Comparison of ENCODE assay signal across 8 cellular contexts in the genomic region with DNA sequence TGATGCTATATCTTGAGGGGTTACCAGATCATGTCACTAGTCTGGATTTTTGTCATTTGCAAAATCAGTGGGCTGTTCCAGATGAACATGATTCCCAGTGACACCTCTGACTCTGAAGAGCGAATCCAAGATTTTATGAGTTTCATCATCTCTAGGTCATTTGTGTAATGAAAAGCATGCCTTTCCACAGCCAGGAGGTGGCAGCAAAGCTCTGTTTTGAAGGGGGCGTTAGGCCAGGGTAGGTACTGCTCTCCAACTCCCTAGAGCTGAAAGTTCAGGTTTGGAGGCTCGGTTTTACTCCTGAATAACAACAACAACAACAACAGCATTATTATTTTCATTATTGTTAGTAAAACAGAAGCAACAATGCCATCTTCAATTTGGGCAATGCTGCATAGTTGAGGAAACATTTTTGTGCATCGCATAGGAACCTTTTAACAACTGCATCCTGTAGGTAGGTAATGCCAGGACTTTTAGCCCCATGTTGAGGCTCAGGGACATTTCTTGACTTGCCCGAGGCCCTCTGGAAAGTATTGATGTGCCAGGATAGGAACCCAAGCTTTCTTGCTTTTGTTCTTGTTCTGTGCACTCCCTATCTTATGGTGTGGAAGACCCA.
DNase-seq lines count a peak whose midpoint lies in the region; ATAC-seq, FAIRE-seq and TF ChIP-seq lines count a peak whose summit lies in the region.

No MANE protein-coding gene starts in this region.

- H3K4me1 ChIP-seq in MM.1S (ENCODE audit: low read length) (no peaks in the 10 kb centered on the region), psoas muscle (no peaks in the 10 kb centered on the region)

- H2AFZ ChIP-seq in MM.1S (ENCODE audit: low read length) = no peak overlapping the region

- H3K36me3 Mint-ChIP-seq in activated CD4-positive, alpha-beta memory T cell treated with anti-CD3 and anti-CD28 coated beads, Interleukin-2, amount 10 ng/mL, durations not matched to agents 7 days and 5 days (ENCODE audit: low read depth) = no peaks in the 10 kb centered on the region

- H3F3A ChIP-seq in MM.1S (ENCODE audit: insufficient read depth, low read length) = no peaks in the 10 kb centered on the region

- H3K9me3 ChIP-seq in MM.1S (replicated peaks; ENCODE audit: insufficient read depth, low read length) = no peaks in the 10 kb centered on the region
- H3K9me3 ChIP-seq in psoas muscle = no peaks in the 10 kb centered on the region

- POLR2A ChIA-PET in activated CD4-positive, alpha-beta memory T cell treated with anti-CD3 and anti-CD28 coated beads, Interleukin-2, amount 10 ng/mL, durations not matched to agents 7 days and 5 days (lab: Charles Lee) = no interaction called here

- no peaks in the 10 kb centered on the region for H3K9me2 ChIP-seq in MM.1S (replicated peaks; ENCODE audit: insufficient read depth, low read length)

- TF ChIP-seq CTCF in MM.1S (IDR thresholded peaks at IDR 0.05; ENCODE audit: low read length) (peak; percentile 60), psoas muscle (IDR thresholded peaks at IDR 0.05) (peak; percentile 65)

- H3K27me3 ChIP-seq in MM.1S (replicated peaks; ENCODE audit: insufficient read depth, low read length) = no peaks in the 10 kb centered on the region
- peaks cover 0 to 5% (median 0%) of the 10 kb centered on the region in 3 donors for H3K27me3 ChIP-seq in psoas muscle (ENCODE audit: insufficient read depth in 3 of 3, low read length in 2 of 3)

- H3K4me3 ChIP-seq in MM.1S (ENCODE audit: low read length) (no peak overlapping the region), psoas muscle (no peak overlapping the region)

- intact Hi-C loops in psoas muscle (cut with DNase I) = no loop called here

- H3K4me2 ChIP-seq in MM.1S (ENCODE audit: low read depth, low read length) = no peak overlapping the region

- no peak for TF ChIP-seq POLR2A in GM12892 (IDR thresholded peaks at IDR 0.05; ENCODE audit: low read depth, low read length)

- peaks cover 22% of the 10 kb centered on the region for H3K79me2 ChIP-seq in MM.1S (ENCODE audit: low read length)

- H3K27me3 Mint-ChIP-seq in activated CD4-positive, alpha-beta memory T cell treated with anti-CD3 and anti-CD28 coated beads, Interleukin-2, amount 10 ng/mL, durations not matched to agents 7 days and 5 days = peaks cover 2% of the 10 kb centered on the region

- FAIRE-seq in GM12892 (lab: Jason Lieb, UNC) = peak; percentile 88

- H4K20me1 ChIP-seq in MM.1S (ENCODE audit: insufficient read depth, low read length) = no peaks in the 10 kb centered on the region

- no peaks in the 10 kb centered on the region for H3K9me3 Mint-ChIP-seq in activated CD4-positive, alpha-beta memory T cell treated with anti-CD3 and anti-CD28 coated beads, Interleukin-2, amount 10 ng/mL, durations not matched to agents 7 days and 5 days

- H3K27ac Mint-ChIP-seq in activated CD4-positive, alpha-beta memory T cell treated with anti-CD3 and anti-CD28 coated beads, Interleukin-2, amount 10 ng/mL, durations not matched to agents 7 days and 5 days = no peak overlapping the region

- CTCF ChIA-PET in activated CD4-positive, alpha-beta memory T cell treated with anti-CD3 and anti-CD28 coated beads, Interleukin-2, amount 10 ng/mL, durations not matched to agents 7 days and 5 days (lab: Charles Lee) = interaction anchor here (0.5 to 1.6 kb wide), 6 partner anchors 30 to 579 kb away, joined by 3 to 7 read pairs (median 4); no protein-coding TSS in a partner anchor

- H3K4me3 Mint-ChIP-seq in activated CD4-positive, alpha-beta memory T cell treated with anti-CD3 and anti-CD28 coated beads, Interleukin-2, amount 10 ng/mL, durations not matched to agents 7 days and 5 days = no peak overlapping the region

- H3K27ac ChIP-seq in MM.1S (ENCODE audit: low read length) = no peak overlapping the region
- no peak overlapping the region for H3K27ac ChIP-seq in psoas muscle

- 26 to 42% (median 32%) methylated on average over 5 of the region's 5 CpGs for WGBS in psoas muscle, 3 donors

- H3K36me3 ChIP-seq in MM.1S (replicated peaks; ENCODE audit: insufficient read depth, low read length) (no peaks in the 10 kb centered on the region), psoas muscle (ENCODE audit: insufficient read depth in 1 of 2, low read depth in 1 of 2) (no peaks in the 10 kb centered on the region)

- no peak overlapping the region for H3K9ac ChIP-seq in MM.1S (ENCODE audit: low read length)

- ATAC-seq in psoas muscle = peak; percentile 67 to 82 (median 68)
- no peak for ATAC-seq in HG03135 (IDR thresholded peaks at IDR 0.05; ENCODE audit: unreplicated experiment)

- peaks cover 16% of the 10 kb centered on the region for H3K4me1 Mint-ChIP-seq in activated CD4-positive, alpha-beta memory T cell treated with anti-CD3 and anti-CD28 coated beads, Interleukin-2, amount 10 ng/mL, durations not matched to agents 7 days and 5 days

- DNase-seq in AG20443 (ENCODE audit: low spot score) = peak; percentile 82
- DNase-seq in GM12892 (ENCODE audit: insufficient read length) = no peak
- peak; percentile 25 for DNase-seq in MM.1S
- DNase-seq in activated CD4-positive, alpha-beta memory T cell treated with anti-CD3 and anti-CD28 coated beads, Interleukin-2, amount 10 ng/mL, durations not matched to agents 7 days and 5 days = peak; percentile 49
- DNase-seq in germinal center (ENCODE audit: low spot score) = peak; percentile 49
- DNase-seq in psoas muscle = peak; percentile 36 to 74
- DNase-seq in NCI-H187 (lab: John Stamatoyannopoulos, UW) = no peak

Comparison
In these comparisons a context has a peak if more than half of its experiments do, and no peak if none do; other contexts are left out.
1. DNase-seq: peak in AG20443 (single experiment), MM.1S (single experiment), activated CD4-positive, alpha-beta memory T cell treated with anti-CD3 and anti-CD28 coated beads, Interleukin-2, amount 10 ng/mL, durations not matched to agents 7 days and 5 days (single experiment), germinal center (single experiment) and psoas muscle (2 of 2); none in GM12892 (single experiment) and NCI-H187 (0 of 2).